Comparison of ENCODE assay signal across 13 cellular contexts in genomic region chr6:3885262-3886036, GRCh38. TPM values are rescaled to one million over a fixed set of nuclear protein-coding genes. Genes with fewer than 3 reads are reported as not detected.
A peak's percentile ranks its signal among the peaks of the same experiment; 100 is the strongest.
DNase-seq lines count a peak whose midpoint lies in the region; ATAC-seq and TF ChIP-seq lines count a peak whose summit lies in the region.
"Had no signal": no experiment of that assay in that cellular context is flagged by ENCODE, and none has a peak within 500 bp of the region (broad histone marks: within the 10 kb centered on the region; RNA-seq: fewer than 3 reads in every experiment).

No MANE protein-coding gene starts in this region.

- TF ChIP-seq CTCF in BE2C (IDR thresholded peaks at IDR 0.05; ENCODE audit: low read depth, low read length) (peak; percentile 10; the same call in 1 of the 2 replicates), VCaP (conservative IDR thresholded peaks at IDR 0.05) (peak; percentile 9; the same call in 1 of the 2 replicates)

- peak; percentile 13 for ATAC-seq in left lobe of liver
- no peak for ATAC-seq in HG03175 (IDR thresholded peaks at IDR 0.05; ENCODE audit: unreplicated experiment)

- no peak overlapping the region for H3K4me3 ChIP-seq in BE2C (ENCODE audit: low read depth, low read length)
- H3K4me3 ChIP-seq: adrenal gland had no signal

- no peak overlapping the region for H3K27ac ChIP-seq in VCaP
- H3K27ac ChIP-seq: adrenal gland, neutrophil had no signal

- DNase-seq in BE2C (no peak), HK-2 (ENCODE audit: unreplicated experiment) (peak; percentile 32), left lobe of liver (ENCODE audit: low spot score) (no peak), AG08395 (ENCODE audit: low spot score) (no peak)
- no peak for DNase-seq in activated CD4-positive, CD25-positive, alpha-beta regulatory T cell (lab: John Stamatoyannopoulos, UW)
- DNase-seq in NK-92 treated with Interleukin-12 subunit alpha and Interleukin-12 subunit beta, amount 100 ng/mL, for 24 hours (lab: John Stamatoyannopoulos, UW), result no peak
- DNase-seq: activated B cell treated with CpG ODN at 0.5 μM for 24 hours, DMS79 treated with DMSO at 0.1 percent for 48 hours, NCI-H187 treated with DMSO at 0.1 percent for 48 hours had no signal

- H3K36me3 ChIP-seq in BE2C, result no peaks in the 10 kb centered on the region
- H3K36me3 ChIP-seq: adrenal gland, neutrophil had no signal

- no peaks in the 10 kb centered on the region for H3K4me1 ChIP-seq in BE2C
- H3K4me1 ChIP-seq: adrenal gland had no signal

- H3K27me3 ChIP-seq in BE2C, result no peaks in the 10 kb centered on the region
- H3K27me3 ChIP-seq: adrenal gland had no signal

- no peaks in the 10 kb centered on the region for H3K9me3 ChIP-seq in BE2C
- H3K9me3 ChIP-seq: adrenal gland, neutrophil had no signal

RNA-seq across cellular contexts. Expression of gene FAM50B, which starts 36.3 kb away (rescaled TPM):
- polyA plus RNA-seq in BE2C (2012; ENCODE audit: insufficient read depth, insufficient read length, low read depth), result 53.6 TPM
- total RNA-seq in left lobe of liver, result 7.3 TPM
